8 cellular contexts compared by ENCODE assay signal in genomic region chr4:102687373-102687981, GRCh38.
A peak's percentile ranks its signal among the peaks of the same experiment; 100 is the strongest.
DNase-seq lines count a peak whose midpoint lies in the region; ATAC-seq and TF ChIP-seq lines count a peak whose summit lies in the region.

No MANE protein-coding gene starts in this region.

- peak overlapping the region; percentile 57 for H3K4me3 ChIP-seq in GM12865 (ENCODE audit: low read depth, low read length)
- H3K4me3 ChIP-seq in fibroblast of villous mesenchyme (ENCODE audit: low read depth, low read length): no peak overlapping the region

- H3K4me1 Mint-ChIP-seq in glutamatergic neuron (ENCODE audit: low read depth, unreplicated experiment): no peaks in the 10 kb centered on the region

- peak; percentile 90 for DNase-seq in GM12865 (ENCODE audit: low read depth)
- peak; percentile 29 for DNase-seq in fibroblast of villous mesenchyme (ENCODE audit: low read depth)
- DNase-seq in NCI-H187 treated with DMSO at 0.1 percent for 48 hours (lab: John Stamatoyannopoulos, UW): no peak
- no peak for DNase-seq in stimulated activated naive CD4-positive, alpha-beta T cell treated with Interleukin-2 at 50 U/mL for 16 hours (lab: John Stamatoyannopoulos, UW)
- DNase-seq in Right ventricle myocardium inferior (ENCODE audit: missing footprints): no peak
- no peak for DNase-seq in glutamatergic neuron

- no peaks in the 10 kb centered on the region for H3K9me3 Mint-ChIP-seq in glutamatergic neuron (ENCODE audit: unreplicated experiment)

- H3K27ac Mint-ChIP-seq in glutamatergic neuron (ENCODE audit: unreplicated experiment): no peak overlapping the region

- no peaks in the 10 kb centered on the region for H3K27me3 Mint-ChIP-seq in glutamatergic neuron (ENCODE audit: unreplicated experiment)

- peak; percentile 93 for ATAC-seq in GM21526 (IDR thresholded peaks at IDR 0.05; ENCODE audit: low FRiP score, unreplicated experiment)
- ATAC-seq in HG03521 (IDR thresholded peaks at IDR 0.05; ENCODE audit: unreplicated experiment): peak; percentile 84
- no peak for ATAC-seq in Right ventricle myocardium inferior

- TF ChIP-seq CTCF in GM12865 (IDR thresholded peaks at IDR 0.05; ENCODE audit: insufficient read depth, low read depth, low read length, missing control alignments) (no peak), fibroblast of villous mesenchyme (IDR thresholded peaks at IDR 0.05; ENCODE audit: insufficient read depth, low read depth, low read length) (no peak), glutamatergic neuron (IDR thresholded peaks at IDR 0.05; ENCODE audit: partially characterized antibody, unreplicated experiment) (no peak)

- no peaks in the 10 kb centered on the region for H3K36me3 Mint-ChIP-seq in glutamatergic neuron (ENCODE audit: unreplicated experiment)

- intact Hi-C loops in Right ventricle myocardium inferior (cut with DNase I): no loop called here

- H3K4me3 Mint-ChIP-seq in glutamatergic neuron (ENCODE audit: unreplicated experiment): no peak overlapping the region

Comparison
In these comparisons a context has a peak if more than half of its experiments do, and no peak if none do; other contexts are left out.
1. DNase-seq: peak in GM12865 (single experiment) and fibroblast of villous mesenchyme (single experiment); none in NCI-H187 treated with DMSO at 0.1 percent for 48 hours (single experiment), stimulated activated naive CD4-positive, alpha-beta T cell treated with Interleukin-2 at 50 U/mL for 16 hours (single experiment), Right ventricle myocardium inferior (single experiment) and glutamatergic neuron (single experiment).